8 cellular contexts compared by ENCODE assay signal in genomic region chr19:15123900-15124299, GRCh38. TPM values are rescaled to one million over a fixed set of nuclear protein-coding genes. Genes with fewer than 3 reads are reported as not detected.
DNase-seq lines count a peak whose midpoint lies in the region; ATAC-seq and TF ChIP-seq lines count a peak whose summit lies in the region.

No MANE protein-coding gene starts in this region.

- H3K9me2 ChIP-seq in hepatocyte (replicated peaks; ENCODE audit: insufficient read depth): no peaks in the 10 kb centered on the region

- H3K36me3 ChIP-seq in hepatocyte (replicated peaks; ENCODE audit: insufficient read depth, low read depth): no peaks in the 10 kb centered on the region

- no peaks in the 10 kb centered on the region for H3K27me3 Mint-ChIP-seq in activated T-helper 2 cell treated with anti-CD3 and anti-CD28 coated beads, Interferon-gamma antibody, Interleukin-2, Interleukin-4, amounts not matched to agents 10 μg/mL and 5 μg/mL and 100 μg/mL, durations not matched to agents 14 hours and 24 hours and 36 hours (ENCODE audit: low read depth)

- no peak overlapping the region for H2AFZ ChIP-seq in hepatocyte

- H3K4me3 ChIP-seq in hepatocyte (no peak overlapping the region), skin epidermis (peak overlapping the region in 2 of 7 experiments; percentile 64 to 66)

- H3K27ac ChIP-seq in hepatocyte: peak overlapping the region; percentile 94
- H3K27ac ChIP-seq in skin epidermis: peak overlapping the region in 14 of 21 experiments; percentile 43 to 97 (median 92)

- WGBS in hepatocyte (ENCODE audit: low lambda C conversion rate, missing lambda C conversion rate): 71% methylated on average over 5 of the region's 5 CpGs

- H3K4me1 ChIP-seq in hepatocyte (ENCODE audit: insufficient read depth): peaks cover 9% of the 10 kb centered on the region

- H4K20me1 ChIP-seq in hepatocyte (ENCODE audit: insufficient read depth, poor library complexity, severe bottlenecking): no peaks in the 10 kb centered on the region

- H3K27ac Mint-ChIP-seq in activated T-helper 2 cell treated with anti-CD3 and anti-CD28 coated beads, Interferon-gamma antibody, Interleukin-2, Interleukin-4, amounts not matched to agents 10 μg/mL and 5 μg/mL and 100 μg/mL, durations not matched to agents 14 hours and 24 hours and 36 hours: peak overlapping the region; percentile 99

- no peaks in the 10 kb centered on the region for H3K9me3 ChIP-seq in hepatocyte (ENCODE audit: low read depth)

- DNase-seq in NCI-H82 (lab: John Stamatoyannopoulos, UW): peak; percentile 26
- DNase-seq in NCI-H82 treated with DMSO at 0.1 percent for 48 hours (lab: John Stamatoyannopoulos, UW; ENCODE audit: unreplicated experiment): no peak
- DNase-seq in activated T-helper 2 cell treated with anti-CD3 and anti-CD28 coated beads, Interferon-gamma antibody, Interleukin-2, Interleukin-4, amounts not matched to agents 10 μg/mL and 5 μg/mL and 100 μg/mL, durations not matched to agents 14 hours and 24 hours and 36 hours (ENCODE audit: low spot score): no peak
- no peak for DNase-seq in hepatocyte (ENCODE audit: low spot score)
- DNase-seq in NOMO-1 treated with DMSO at 0.1 percent for 48 hours (lab: John Stamatoyannopoulos, UW; ENCODE audit: unreplicated experiment): no peak
- no peak for DNase-seq in NK-92 treated with Interleukin-12 subunit alpha and Interleukin-12 subunit beta, amount 100 ng/mL, for 24 hours (lab: John Stamatoyannopoulos, UW)

- H3K4me1 Mint-ChIP-seq in activated T-helper 2 cell treated with anti-CD3 and anti-CD28 coated beads, Interferon-gamma antibody, Interleukin-2, Interleukin-4, amounts not matched to agents 10 μg/mL and 5 μg/mL and 100 μg/mL, durations not matched to agents 14 hours and 24 hours and 36 hours (ENCODE audit: low read depth): peaks cover 15% of the 10 kb centered on the region

- H3K27me3 ChIP-seq in hepatocyte: no peaks in the 10 kb centered on the region

- no peak for TF ChIP-seq CTCF in hepatocyte (IDR thresholded peaks at IDR 0.05; ENCODE audit: poor library complexity)

- H3K79me2 ChIP-seq in hepatocyte: peaks cover 17% of the 10 kb centered on the region

- H3K4me3 Mint-ChIP-seq in activated T-helper 2 cell treated with anti-CD3 and anti-CD28 coated beads, Interferon-gamma antibody, Interleukin-2, Interleukin-4, amounts not matched to agents 10 μg/mL and 5 μg/mL and 100 μg/mL, durations not matched to agents 14 hours and 24 hours and 36 hours (ENCODE audit: low read depth): peak overlapping the region; percentile 99

- H3K4me2 ChIP-seq in hepatocyte: peak overlapping the region; percentile 91

- peaks cover 2% of the 10 kb centered on the region for H3K9me3 Mint-ChIP-seq in activated T-helper 2 cell treated with anti-CD3 and anti-CD28 coated beads, Interferon-gamma antibody, Interleukin-2, Interleukin-4, amounts not matched to agents 10 μg/mL and 5 μg/mL and 100 μg/mL, durations not matched to agents 14 hours and 24 hours and 36 hours

- intact Hi-C loops in activated T-helper 2 cell treated with anti-CD3 and anti-CD28 coated beads, Interferon-gamma antibody, Interleukin-2, Interleukin-4, amounts not matched to agents 10 μg/mL and 5 μg/mL and 100 μg/mL, durations not matched to agents 14 hours and 24 hours and 36 hours (cut with micrococcal nuclease): loop anchor here (2.0 kb wide), 1 partner anchor 17 kb away; the partner anchor contains the start of gene SYDE1

- ATAC-seq in esophagus mucosa: no peak

- peaks cover 36% of the 10 kb centered on the region for H3K36me3 Mint-ChIP-seq in activated T-helper 2 cell treated with anti-CD3 and anti-CD28 coated beads, Interferon-gamma antibody, Interleukin-2, Interleukin-4, amounts not matched to agents 10 μg/mL and 5 μg/mL and 100 μg/mL, durations not matched to agents 14 hours and 24 hours and 36 hours (ENCODE audit: low read depth)

RNA-seq across cellular contexts. Expression of gene SYDE1, which starts 16.7 kb away (rescaled TPM):
- 1.9 and 2.5 TPM in 2 replicates for total RNA-seq in activated T-helper 2 cell treated with anti-CD3 and anti-CD28 coated beads, Interferon-gamma antibody, Interleukin-2, Interleukin-4, amounts not matched to agents 10 μg/mL and 5 μg/mL and 100 μg/mL, durations not matched to agents 14 hours and 24 hours and 36 hours
- total RNA-seq in hepatocyte (14.5 and 17.8 TPM in 2 replicates), esophagus mucosa (2.4 TPM)
- 15.2 and 18.5 TPM in 2 replicates for polyA plus RNA-seq in hepatocyte

RNA-seq across cellular contexts. Expression of gene OR1I1, which starts 41.9 kb away (rescaled TPM):
- not detected in 2 replicates for total RNA-seq in activated T-helper 2 cell treated with anti-CD3 and anti-CD28 coated beads, Interferon-gamma antibody, Interleukin-2, Interleukin-4, amounts not matched to agents 10 μg/mL and 5 μg/mL and 100 μg/mL, durations not matched to agents 14 hours and 24 hours and 36 hours
- total RNA-seq in hepatocyte (not detected in 2 replicates), esophagus mucosa (not detected)
- not detected in 2 replicates for polyA plus RNA-seq in hepatocyte
